Comparison of ENCODE assay signal across 17 cellular contexts in the genomic region with DNA sequence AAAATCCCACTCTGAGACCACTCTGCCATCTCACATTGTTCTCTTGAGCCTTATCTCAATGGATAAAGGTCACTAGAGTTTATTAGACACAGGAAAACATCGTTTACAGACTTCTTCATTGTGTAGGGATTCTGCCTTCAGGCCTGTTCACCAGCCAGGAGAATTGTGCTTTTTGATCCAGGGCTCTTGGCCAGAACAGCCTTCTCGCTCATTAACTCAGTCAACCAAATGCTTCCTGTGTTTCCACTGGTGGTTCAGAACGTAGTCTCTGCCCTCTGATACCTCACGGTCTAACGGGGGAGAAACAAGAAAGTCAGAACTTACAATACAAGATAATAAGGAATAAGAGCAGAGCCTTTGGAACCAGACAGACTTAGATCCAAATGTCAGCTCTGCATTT.
"Had no signal": no experiment of that assay in that cellular context is flagged by ENCODE, and none has a peak within 500 bp of the region (broad histone marks: within the 10 kb centered on the region; RNA-seq: fewer than 3 reads in every experiment).

No MANE protein-coding gene starts in this region.

- DNase-seq: activated CD4-positive, alpha-beta T cell treated with anti-CD3 and anti-CD28 coated beads, Interleukin-2, amount 50 U/mL, for 4 hours; activated effector memory CD4-positive, alpha-beta T cell treated with anti-CD3 and anti-CD28 coated beads, Interleukin-2, amount 50 U/mL, for 16 hours; activated naive CD4-positive, alpha-beta T cell treated with anti-CD3 and anti-CD28 coated beads, Interleukin-2, amount 50 U/mL, for 16 hours; activated T-cell treated with anti-CD3 and anti-CD28 coated beads, Interleukin-2, amount 50 U/mL, for 72 hours; aorta; effector memory CD8-positive, alpha-beta T cell; left cardiac atrium; lower lobe of right lung; midbrain; stimulated activated naive CD8-positive, alpha-beta T cell treated with anti-CD3 and anti-CD28 coated beads, Interleukin-15, Interleukin-2, amounts not matched to agents 100 U/mL and 50 U/mL, for 24 hours had no signal

- H3K79me2 ChIP-seq: hepatocyte had no signal

- H3K4me3 Mint-ChIP-seq: activated T-cell treated with anti-CD3 and anti-CD28 coated beads, Interleukin-2, amount 50 U/mL, for 72 hours; dendritic cell treated with granulocyte-macrophage colony-stimulating factor and Interleukin-4, amounts not matched to agents 40 ng/mL and 50 ng/mL, for 4 days; effector memory CD8-positive, alpha-beta T cell; neural crest cell had no signal

- H3K4me3 ChIP-seq: hepatocyte, lower lobe of right lung, right atrium auricular region, skin epidermis, tibial nerve had no signal

- H2AFZ ChIP-seq: hepatocyte had no signal

- H3K4me1 ChIP-seq: tibial nerve had no signal

- H3K27ac ChIP-seq: hepatocyte, lower lobe of right lung, right atrium auricular region, skin epidermis, tibial nerve had no signal

- H3K36me3 ChIP-seq: lower lobe of right lung had no signal

- H3K4me2 ChIP-seq: hepatocyte had no signal

- H3K9me3 ChIP-seq: lower lobe of right lung, right atrium auricular region, tibial nerve had no signal

- H3K9me3 Mint-ChIP-seq: activated T-cell treated with anti-CD3 and anti-CD28 coated beads, Interleukin-2, amount 50 U/mL, for 72 hours; dendritic cell treated with granulocyte-macrophage colony-stimulating factor and Interleukin-4, amounts not matched to agents 40 ng/mL and 50 ng/mL, for 4 days; effector memory CD8-positive, alpha-beta T cell had no signal

- H3K27me3 ChIP-seq: hepatocyte, right atrium auricular region, tibial nerve had no signal

- H3K27me3 Mint-ChIP-seq: dendritic cell treated with granulocyte-macrophage colony-stimulating factor and Interleukin-4, amounts not matched to agents 40 ng/mL and 50 ng/mL, for 4 days; progenitor cell of endocrine pancreas had no signal

- ATAC-seq: activated T-cell treated with anti-CD3 and anti-CD28 coated beads, Interleukin-2, amount 50 U/mL, for 72 hours; effector memory CD8-positive, alpha-beta T cell; lower lobe of right lung; stimulated activated naive CD8-positive, alpha-beta T cell treated with anti-CD3 and anti-CD28 coated beads, Interleukin-15, Interleukin-2, amounts not matched to agents 100 U/mL and 50 U/mL, for 24 hours had no signal

- H3K27ac Mint-ChIP-seq: activated T-cell treated with anti-CD3 and anti-CD28 coated beads, Interleukin-2, amount 50 U/mL, for 72 hours; dendritic cell treated with granulocyte-macrophage colony-stimulating factor and Interleukin-4, amounts not matched to agents 40 ng/mL and 50 ng/mL, for 4 days; effector memory CD8-positive, alpha-beta T cell had no signal
